ENCODE assay signal across 2 cellular contexts in genomic region chr7:100705341-100705752, GRCh38.
A peak's percentile ranks its signal among the peaks of the same experiment; 100 is the strongest.
TF ChIP-seq lines count a peak whose summit lies in the region.

No MANE protein-coding gene starts in this region.

TF ChIP-seq in GM12891, 5 proteins besides CTCF, POLR2A, EP300 and RAD21:
- TF ChIP-seq PAX5 (IDR thresholded peaks at IDR 0.05; ENCODE audit: insufficient read depth, low read length, severe bottlenecking) (no peak), POU2F2 (IDR thresholded peaks at IDR 0.05; ENCODE audit: low read depth, low read length) (peak; percentile 43; the same call in 1 of the 2 replicates), TAF1 (IDR thresholded peaks at IDR 0.05; ENCODE audit: low read depth, low read length) (no peak), POLR2AphosphoS5 (IDR thresholded peaks at IDR 0.05; ENCODE audit: low read depth, low read length) (no peak; the same call in 1 of the 2 replicates), SPI1 (IDR thresholded peaks at IDR 0.05; ENCODE audit: low read depth, low read length) (no peak)

TF ChIP-seq in GM12878, 131 proteins besides CTCF, POLR2A, EP300 and RAD21 (continues in another document):
- TF ChIP-seq POU2F2 (IDR thresholded peaks at IDR 0.05; ENCODE audit: borderline replicate concordance, low read depth, low read length) (no peak), SMARCA5 (IDR thresholded peaks at IDR 0.05) (peak; percentile 94), CHD1 (IDR thresholded peaks at IDR 0.05; ENCODE audit: low read depth, low read length) (no peak), PML (IDR thresholded peaks at IDR 0.05; ENCODE audit: low read length) (no peak), IRF5 (IDR thresholded peaks at IDR 0.05; ENCODE audit: borderline replicate concordance) (no peak), NR2C1 (IDR thresholded peaks at IDR 0.05) (no peak), ZNF384 (IDR thresholded peaks at IDR 0.05; ENCODE audit: borderline replicate concordance, low read depth, low read length) (no peak), KLF5 (IDR thresholded peaks at IDR 0.05; ENCODE audit: partially characterized antibody) (no peak), FOXK2 (IDR thresholded peaks at IDR 0.05) (no peak), BRCA1 (IDR thresholded peaks at IDR 0.05; ENCODE audit: low read depth, low read length) (no peak), HSF1 (IDR thresholded peaks at IDR 0.05; ENCODE audit: low read depth, low read length) (no peak), NBN (IDR thresholded peaks at IDR 0.05) (peak; percentile 70; the same call in 1 of the 2 replicates), CBX5 (IDR thresholded peaks at IDR 0.05; ENCODE audit: low read depth) (no peak), NR2C2 (IDR thresholded peaks at IDR 0.05; ENCODE audit: borderline replicate concordance, control insufficient read depth, insufficient read length, low read depth) (no peak), RB1 (IDR thresholded peaks at IDR 0.05; ENCODE audit: borderline replicate concordance) (no peak; the same call in 1 of the 2 replicates), ATF3 (IDR thresholded peaks at IDR 0.05; ENCODE audit: borderline replicate concordance, extremely low read depth, low read depth, low read length) (no peak), E2F8 (IDR thresholded peaks at IDR 0.05; ENCODE audit: low read depth, partially characterized antibody) (no peak), BHLHE40 (IDR thresholded peaks at IDR 0.05; ENCODE audit: borderline replicate concordance in 1 of 2, low read depth in 2 of 2, low read length in 1 of 2) (no peak), LARP7 (IDR thresholded peaks at IDR 0.05) (peak; percentile 87), ZBTB40 (IDR thresholded peaks at IDR 0.05; ENCODE audit: borderline replicate concordance) (no peak), JUNB (IDR thresholded peaks at IDR 0.05) (0 out of 2 replicates have a peak, but pooled peaks have one; percentile 3), ASH2L (IDR thresholded peaks at IDR 0.05; ENCODE audit: borderline replicate concordance, low read depth) (no peak), ZNF622 (IDR thresholded peaks at IDR 0.05) (no peak), NFXL1 (IDR thresholded peaks at IDR 0.05; ENCODE audit: borderline replicate concordance) (no peak), RELB (IDR thresholded peaks at IDR 0.05; ENCODE audit: low read depth) (no peak), SMC3 (IDR thresholded peaks at IDR 0.05; ENCODE audit: borderline replicate concordance, low read length) (peak; percentile 62), ZNF687 (IDR thresholded peaks at IDR 0.05) (no peak), BCLAF1 (IDR thresholded peaks at IDR 0.05) (no peak), NKRF (conservative IDR thresholded peaks at IDR 0.05) (peak; percentile 76), USF2 (IDR thresholded peaks at IDR 0.05; ENCODE audit: borderline replicate concordance, low read depth, low read length) (no peak), TCF12 (IDR thresholded peaks at IDR 0.05; ENCODE audit: low read depth, low read length) (no peak), CHD2 (IDR thresholded peaks at IDR 0.05; ENCODE audit: borderline replicate concordance, low read depth, low read length) (no peak)
